ENCODE assay signal across 12 cellular contexts in genomic region chr15:78060232-78060631, GRCh38. TPM values are rescaled to one million over a fixed set of nuclear protein-coding genes. Genes with fewer than 3 reads are reported as not detected.
DNase-seq lines count a peak whose midpoint lies in the region; ATAC-seq and TF ChIP-seq lines count a peak whose summit lies in the region.
"Had no signal": no experiment of that assay in that cellular context is flagged by ENCODE, and none has a peak within 500 bp of the region (broad histone marks: within the 10 kb centered on the region; RNA-seq: fewer than 3 reads in every experiment).

No MANE protein-coding gene starts in this region.

- H3K27ac Mint-ChIP-seq in activated CD4-positive, alpha-beta T cell treated with anti-CD3 and anti-CD28 coated beads for 36 hours = peak overlapping the region; percentile 86
- peak overlapping the region; percentile 97 for H3K27ac Mint-ChIP-seq in central memory CD8-positive, alpha-beta T cell (ENCODE audit: low read depth)

- no peak overlapping the region for H3K4me2 ChIP-seq in IMR-90 (ENCODE audit: low read depth, low read length)

- H3K27ac ChIP-seq in IMR-90 (ENCODE audit: insufficient read depth, low read length) (no peak overlapping the region), skeletal muscle tissue (ENCODE audit: low read depth, low read length) (peak overlapping the region; percentile 49)

- peak; percentile 63 for DNase-seq in activated CD4-positive, alpha-beta T cell treated with anti-CD3 and anti-CD28 coated beads for 36 hours
- no peak for DNase-seq in activated CD4-positive, alpha-beta T cell treated with anti-CD3 and anti-CD28 coated beads, Interleukin-2, amount 50 U/mL, for 1 hour
- DNase-seq in IMR-90 (no peak), NCI-H2081 (lab: John Stamatoyannopoulos, UW) (no peak), DMS53 treated with DMSO at 0.1 percent for 48 hours (lab: John Stamatoyannopoulos, UW; ENCODE audit: unreplicated experiment) (no peak), SKM-1 treated with dmso at 0.1 percent for 144 hours (lab: John Stamatoyannopoulos, UW; ENCODE audit: unreplicated experiment) (no peak)
- no peak for DNase-seq in central memory CD8-positive, alpha-beta T cell (ENCODE audit: low spot score in 2 of 2)
- DNase-seq: DMS153, KG1, NCI-H2029 treated with DMSO at 0.1 percent for 48 hours had no signal

- H3K18ac ChIP-seq in IMR-90 (ENCODE audit: low read depth, low read length) = no peak overlapping the region

- dilution Hi-C loops in IMR-90 (cut with HindIII; ENCODE audit: low sequenced_read_pairs, unreplicated experiment) = no loop called here

- no peaks in the 10 kb centered on the region for H3K27me3 Mint-ChIP-seq in activated CD4-positive, alpha-beta T cell treated with anti-CD3 and anti-CD28 coated beads for 36 hours
- no peaks in the 10 kb centered on the region for H3K27me3 Mint-ChIP-seq in central memory CD8-positive, alpha-beta T cell

- H3K56ac ChIP-seq in IMR-90 (ENCODE audit: extremely low read depth, insufficient read depth, low read length) = no peak overlapping the region

- no peak overlapping the region for H3K23ac ChIP-seq in IMR-90 (ENCODE audit: low read depth, low read length)

- no peak overlapping the region for H2BK15ac ChIP-seq in IMR-90 (ENCODE audit: low read depth, low read length)

- ATAC-seq in activated CD4-positive, alpha-beta T cell treated with anti-CD3 and anti-CD28 coated beads for 36 hours = peak; percentile 40
- no peak for ATAC-seq in IMR-90 (ENCODE audit: low read depth)
- no peak for ATAC-seq in central memory CD8-positive, alpha-beta T cell (replicated peaks; ENCODE audit: extremely low read depth, poor library complexity, severe bottlenecking)

- H2BK120ac ChIP-seq in IMR-90 (ENCODE audit: low read depth, low read length) = no peak overlapping the region

- H3K27me3 ChIP-seq in IMR-90 (ENCODE audit: control insufficient read depth, insufficient read depth, low read length) (no peaks in the 10 kb centered on the region), skeletal muscle tissue (ENCODE audit: control insufficient read depth in 3 of 3, insufficient read depth in 3 of 3, low read length in 3 of 3) (no peaks in the 10 kb centered on the region)

- H2BK20ac ChIP-seq in IMR-90 (ENCODE audit: low read depth, low read length) = no peak overlapping the region

- peaks cover 46% of the 10 kb centered on the region for H3K9me1 ChIP-seq in IMR-90 (ENCODE audit: insufficient read depth, low read length)

- peaks cover 64% of the 10 kb centered on the region for H3K4me1 Mint-ChIP-seq in activated CD4-positive, alpha-beta T cell treated with anti-CD3 and anti-CD28 coated beads for 36 hours
- peaks cover 58% of the 10 kb centered on the region for H3K4me1 Mint-ChIP-seq in central memory CD8-positive, alpha-beta T cell

- no peaks in the 10 kb centered on the region for H3K9me3 Mint-ChIP-seq in activated CD4-positive, alpha-beta T cell treated with anti-CD3 and anti-CD28 coated beads for 36 hours (ENCODE audit: low read depth)
- H3K9me3 Mint-ChIP-seq in central memory CD8-positive, alpha-beta T cell = no peaks in the 10 kb centered on the region

- in situ Hi-C loops in IMR-90 (cut with MboI; ENCODE audit: low sequenced_read_pairs) = no loop called here

- 0 out of 2 replicates have a peak overlapping the region, but pooled peaks have one; percentile 9 for H3K4ac ChIP-seq in IMR-90 (ENCODE audit: low read depth, low read length)

- H2AK9ac ChIP-seq in IMR-90 (replicated peaks; ENCODE audit: low read depth, low read length, poor library complexity) = no peak overlapping the region

- BruUV-seq in IMR-90 (replicated peaks; lab: Mats Ljungman, UMichigan) = no TSS peak

- no peak overlapping the region for H3K4me3 ChIP-seq in IMR-90 (ENCODE audit: insufficient read depth, low read depth, low read length)
- H3K4me3 ChIP-seq in skeletal muscle tissue (ENCODE audit: low read length in 3 of 3) = no peak overlapping the region

- peaks cover 32 to 82% of the 10 kb centered on the region in 2 experiments for H3K79me1 ChIP-seq in IMR-90 (ENCODE audit: low read depth in 1 of 2, low read length in 2 of 2)

- CTCF ChIA-PET in activated CD4-positive, alpha-beta T cell treated with anti-CD3 and anti-CD28 coated beads for 36 hours (lab: Charles Lee) = interaction anchor here (0.7 to 5.4 kb wide), 8 partner anchors 9 to 48 kb away, joined by 3 to 34 read pairs (median 6); no protein-coding TSS in a partner anchor
- CTCF ChIA-PET in IMR-90 (lab: Yijun Ruan, JAX) = interaction anchor here (0.8 kb wide), 1 partner anchor 11 kb away, joined by 6 read pairs; no protein-coding TSS in a partner anchor

- no peak for TF ChIP-seq POLR2A in IMR-90 (IDR thresholded peaks at IDR 0.05; ENCODE audit: low read depth, low read length)

- H2BK5ac ChIP-seq in IMR-90 (ENCODE audit: low read depth, low read length, poor library complexity, severe bottlenecking) = no peak overlapping the region

- TF ChIP-seq CTCF in IMR-90 (conservative IDR thresholded peaks at IDR 0.05; ENCODE audit: low read depth, low read length) = no peak

- H3K36me3 ChIP-seq in IMR-90 (ENCODE audit: control insufficient read depth, insufficient read depth, low read length) (0 out of 2 replicates have a peak, but pooled peaks cover 2% of the 10 kb centered on the region), skeletal muscle tissue (ENCODE audit: control insufficient read depth in 3 of 3, insufficient read depth in 3 of 3, low read length in 3 of 3) (no peaks in the 10 kb centered on the region)

- H3K9ac ChIP-seq in IMR-90 (ENCODE audit: low read depth, low read length) = no peak overlapping the region
- H3K9ac ChIP-seq in skeletal muscle tissue (ENCODE audit: low read depth in 1 of 3, low read length in 3 of 3) = no peak overlapping the region

- no peak overlapping the region for H2AFZ ChIP-seq in IMR-90 (replicated peaks; ENCODE audit: low read length, poor library complexity)

- H4K20me1 ChIP-seq in IMR-90 (ENCODE audit: insufficient read depth, low read length) = peaks cover 63% of the 10 kb centered on the region

- no peak overlapping the region for H3K14ac ChIP-seq in IMR-90 (replicated peaks; ENCODE audit: low read depth, low read length)

- POLR2A ChIA-PET in activated CD4-positive, alpha-beta T cell treated with anti-CD3 and anti-CD28 coated beads for 36 hours (lab: Charles Lee) = interaction anchor here (0.6 kb wide), 1 partner anchor 16 kb away, joined by 3 read pairs; no protein-coding TSS in a partner anchor
- POLR2A ChIA-PET in IMR-90 (lab: Charles Lee; ENCODE audit: unreplicated experiment) = no interaction called here

- no peak overlapping the region; the same call in 1 of the 2 replicates for H2AK5ac ChIP-seq in IMR-90 (ENCODE audit: low read depth, low read length)

- H3K36me3 Mint-ChIP-seq in activated CD4-positive, alpha-beta T cell treated with anti-CD3 and anti-CD28 coated beads for 36 hours (ENCODE audit: low read depth) = peaks cover 6% of the 10 kb centered on the region
- peaks cover 4% of the 10 kb centered on the region for H3K36me3 Mint-ChIP-seq in central memory CD8-positive, alpha-beta T cell (ENCODE audit: insufficient read depth)

- WGBS in IMR-90 (ENCODE audit: extremely low coverage in 2 of 2, insufficient read length in 1 of 2), 2 experiments = 80% methylated on average over 1 of the region's 5 CpGs; no CpG with 5 or more reads in 1 of the 2 experiments

- no peak overlapping the region for H4K8ac ChIP-seq in IMR-90 (ENCODE audit: low read depth in 2 of 2, low read length in 2 of 2)

- H4K91ac ChIP-seq in IMR-90 (ENCODE audit: insufficient read depth, low read depth, low read length) = no peak overlapping the region

- H4K5ac ChIP-seq in IMR-90 (ENCODE audit: low read depth, low read length) = no peak overlapping the region

- H3K9me3 ChIP-seq in IMR-90 (ENCODE audit: control insufficient read depth, insufficient read depth, low read length) (no peaks in the 10 kb centered on the region), skeletal muscle tissue (ENCODE audit: control insufficient read depth in 3 of 3, low read length in 3 of 3) (no peaks in the 10 kb centered on the region)

- intact Hi-C loops in activated CD4-positive, alpha-beta T cell treated with anti-CD3 and anti-CD28 coated beads for 36 hours (cut with DNase I, micrococcal nuclease) = no loop called here
- intact Hi-C loops in IMR-90 (cut with micrococcal nuclease) = no loop called here

- peaks cover 36% of the 10 kb centered on the region for H3K4me1 ChIP-seq in IMR-90 (ENCODE audit: control insufficient read depth, insufficient read depth, low read length)
- H3K4me1 ChIP-seq in skeletal muscle tissue (ENCODE audit: control insufficient read depth in 3 of 3, insufficient read depth in 3 of 3, low read length in 3 of 3) = peaks cover 47 to 63% (median 59%) of the 10 kb centered on the region in 3 donors

- H3K4me3 Mint-ChIP-seq in activated CD4-positive, alpha-beta T cell treated with anti-CD3 and anti-CD28 coated beads for 36 hours = no peak overlapping the region
- no peak overlapping the region for H3K4me3 Mint-ChIP-seq in central memory CD8-positive, alpha-beta T cell

- no peak for TF ChIP-seq RAD21 in IMR-90 (IDR thresholded peaks at IDR 0.05; ENCODE audit: low read length)

TF ChIP-seq in IMR-90, 13 proteins besides CTCF, POLR2A, EP300 and RAD21 (continues in another document):
- no peak for TF ChIP-seq FOS (IDR thresholded peaks at IDR 0.05; ENCODE audit: low read depth, low read length)
- TF ChIP-seq MAZ (IDR thresholded peaks at IDR 0.05; ENCODE audit: borderline replicate concordance, low read depth, low read length) = no peak
- no peak for TF ChIP-seq USF2 (IDR thresholded peaks at IDR 0.05; ENCODE audit: low read depth, low read length)
- no peak for TF ChIP-seq RCOR1 (IDR thresholded peaks at IDR 0.05; ENCODE audit: insufficient replicate concordance, low read length)

RNA-seq across cellular contexts. Expression of gene TBC1D2B, which starts 17.3 kb away (rescaled TPM):
- total RNA-seq in activated CD4-positive, alpha-beta T cell treated with anti-CD3 and anti-CD28 coated beads for 36 hours = 10 to 100 TPM; 49.3 to 52.0 TPM
- total RNA-seq in IMR-90 (2012; rRNA removed) (17.7 and 17.8 TPM in 2 replicates), skeletal muscle tissue (30.3 TPM)
- 22.8 and 28.3 TPM in 2 replicates for polyA plus RNA-seq in IMR-90 (2012; rRNA removed)
- 13.0 and 22.1 TPM in 2 replicates for polyA plus RNA-seq in IMR-90 (2012; cell fraction: cytosol; rRNA removed)
- polyA plus RNA-seq in IMR-90 (2012; cell fraction: nucleus; rRNA removed; ENCODE audit: low replicate concordance) = 84.5 and 160 TPM in 2 replicates

RNA-seq across cellular contexts. Expression of gene SH2D7, which starts 32.1 kb away (rescaled TPM):
- not detected for total RNA-seq in activated CD4-positive, alpha-beta T cell treated with anti-CD3 and anti-CD28 coated beads for 36 hours
- total RNA-seq in IMR-90 (2012; rRNA removed) (not detected in 2 replicates), skeletal muscle tissue (not detected)
- not detected in 2 replicates for polyA plus RNA-seq in IMR-90 (2012; rRNA removed)
- polyA plus RNA-seq in IMR-90 (2012; cell fraction: cytosol; rRNA removed) = not detected in 2 replicates
- not detected in 2 replicates for polyA plus RNA-seq in IMR-90 (2012; cell fraction: nucleus; rRNA removed; ENCODE audit: low replicate concordance)
- total RNA-seq: subcutaneous adipose tissue had no signal
